Comparison of ENCODE assay signal across 8 cellular contexts in genomic region chr3:196941846-196942225, GRCh38. TPM values are rescaled to one million over a fixed set of nuclear protein-coding genes. Genes with fewer than 3 reads are reported as not detected.
DNase-seq lines count a peak whose midpoint lies in the region; ATAC-seq and TF ChIP-seq lines count a peak whose summit lies in the region.

No MANE protein-coding gene starts in this region.

- no peaks in the 10 kb centered on the region for H3K27me3 ChIP-seq in BE2C

- H3K36me3 Mint-ChIP-seq in activated naive CD4-positive, alpha-beta T cell treated with anti-CD3 and anti-CD28 coated beads, Interleukin-2, amount 10 ng/mL, durations not matched to agents 7 days and 5 days = peaks cover 47% of the 10 kb centered on the region

- intact Hi-C loops in left cardiac atrium (cut with DNase I) (loop anchor here in 1 of 2 donors (2.0 kb wide), 1 partner anchor 75 kb away; the partner anchor contains the start of gene SENP5), sciatic nerve (cut with DNase I) (no loop called here)

- peak; percentile 27 for ATAC-seq in HG03439 (IDR thresholded peaks at IDR 0.05; ENCODE audit: unreplicated experiment)
- peak; percentile 51 to 63 for ATAC-seq in left cardiac atrium
- ATAC-seq in sciatic nerve = peak; percentile 66

- peak overlapping the region; percentile 98 for H3K4me3 ChIP-seq in BE2C (ENCODE audit: low read depth, low read length)

- DNase-seq in BE2C (peak; percentile 51), GM19238 (ENCODE audit: insufficient read length, low spot score) (peak; percentile 39), SIG-M5 (lab: John Stamatoyannopoulos, UW) (peak; percentile 6), left cardiac atrium (peak; percentile 56), sciatic nerve (ENCODE audit: low spot score) (peak; percentile 68), A172 (ENCODE audit: low spot score) (no peak)
- DNase-seq in activated naive CD4-positive, alpha-beta T cell treated with anti-CD3 and anti-CD28 coated beads, Interleukin-2, amount 10 ng/mL, durations not matched to agents 7 days and 5 days = peak; percentile 73

- peak overlapping the region; percentile 95 for H3K27ac Mint-ChIP-seq in activated naive CD4-positive, alpha-beta T cell treated with anti-CD3 and anti-CD28 coated beads, Interleukin-2, amount 10 ng/mL, durations not matched to agents 7 days and 5 days

- peaks cover 34% of the 10 kb centered on the region for H3K36me3 ChIP-seq in BE2C

- H3K9me3 ChIP-seq in BE2C = no peaks in the 10 kb centered on the region

- peaks cover 5% of the 10 kb centered on the region for H3K27me3 Mint-ChIP-seq in activated naive CD4-positive, alpha-beta T cell treated with anti-CD3 and anti-CD28 coated beads, Interleukin-2, amount 10 ng/mL, durations not matched to agents 7 days and 5 days

- TF ChIP-seq CTCF in BE2C (IDR thresholded peaks at IDR 0.05; ENCODE audit: low read depth, low read length) = no peak

- no peaks in the 10 kb centered on the region for H3K4me1 ChIP-seq in BE2C

- H3K4me3 Mint-ChIP-seq in activated naive CD4-positive, alpha-beta T cell treated with anti-CD3 and anti-CD28 coated beads, Interleukin-2, amount 10 ng/mL, durations not matched to agents 7 days and 5 days = peak overlapping the region; percentile 93

- H3K9me3 Mint-ChIP-seq in activated naive CD4-positive, alpha-beta T cell treated with anti-CD3 and anti-CD28 coated beads, Interleukin-2, amount 10 ng/mL, durations not matched to agents 7 days and 5 days = no peaks in the 10 kb centered on the region

- H3K4me1 Mint-ChIP-seq in activated naive CD4-positive, alpha-beta T cell treated with anti-CD3 and anti-CD28 coated beads, Interleukin-2, amount 10 ng/mL, durations not matched to agents 7 days and 5 days = peaks cover 47% of the 10 kb centered on the region

- CTCF ChIA-PET in activated naive CD4-positive, alpha-beta T cell treated with anti-CD3 and anti-CD28 coated beads, Interleukin-2, amount 10 ng/mL, durations not matched to agents 7 days and 5 days (lab: Charles Lee) = interaction anchor here (0.8 to 2.0 kb wide), 15 partner anchors 9 to 413 kb away, joined by 3 to 7 read pairs (median 4); partner anchors contain the start of genes CEP19 and PIGX

RNA-seq across cellular contexts. Expression of gene NCBP2, which starts 0.5 kb away (rescaled TPM):
- polyA plus RNA-seq in BE2C (2012; ENCODE audit: insufficient read depth, insufficient read length, low read depth) = 291 TPM
- 10 to 100 TPM; 33.6 to 41.0 TPM for total RNA-seq in left cardiac atrium
- total RNA-seq in sciatic nerve = 39.9 TPM
- 90.6 and 107 TPM in 2 replicates for total RNA-seq in A172 (2014; rRNA removed; shearing (Covaris generic))

RNA-seq across cellular contexts. Expression of gene PIGZ, which starts 26.8 kb away (rescaled TPM):
- polyA plus RNA-seq in BE2C (2012; ENCODE audit: insufficient read depth, insufficient read length, low read depth) = 3.1 TPM
- total RNA-seq in left cardiac atrium = 1 to 10 TPM; 4.5 to 4.7 TPM
- total RNA-seq in sciatic nerve = 5.4 TPM
- total RNA-seq in A172 (2014; rRNA removed; shearing (Covaris generic)) = 0.59 and 3.2 TPM in 2 replicates
